ENCODE assay signal across 2 cellular contexts in the genomic region with DNA sequence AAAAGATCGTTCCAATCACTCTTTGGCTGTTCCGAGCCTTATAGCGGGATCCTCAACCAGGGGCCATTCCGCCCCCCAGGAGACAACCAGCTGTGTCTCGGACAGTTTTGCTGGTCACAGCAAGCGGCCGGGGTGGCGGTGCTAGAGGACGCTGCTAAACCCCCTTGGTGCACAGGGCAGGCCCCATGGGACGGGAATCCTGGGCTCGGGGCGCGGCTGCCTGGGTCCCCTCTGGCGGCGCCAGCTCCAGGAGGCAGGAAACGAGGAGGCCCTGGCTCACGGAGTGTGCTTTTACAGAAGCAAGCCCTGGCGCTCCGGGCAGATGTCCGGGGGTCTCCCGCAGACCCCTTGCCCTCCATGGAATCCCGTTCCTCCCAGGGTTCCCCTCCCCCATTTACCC.
TF ChIP-seq lines count a peak whose summit lies in the region.

No MANE protein-coding gene starts in this region.

TF ChIP-seq in IMR-90, 13 proteins besides CTCF, POLR2A, EP300 and RAD21:
- TF ChIP-seq MAFK (IDR thresholded peaks at IDR 0.05; ENCODE audit: low read depth, low read length) (no peak), MAZ (IDR thresholded peaks at IDR 0.05; ENCODE audit: borderline replicate concordance, low read depth, low read length) (no peak), RFX5 (IDR thresholded peaks at IDR 0.05; ENCODE audit: low read depth, low read length) (no peak), MXI1 (IDR thresholded peaks at IDR 0.05; ENCODE audit: borderline replicate concordance, low read depth, low read length) (no peak), CHD1 (IDR thresholded peaks at IDR 0.05; ENCODE audit: low read depth, low read length) (no peak), CEBPB (IDR thresholded peaks at IDR 0.05; ENCODE audit: low read depth, low read length) (no peak), RCOR1 (IDR thresholded peaks at IDR 0.05; ENCODE audit: insufficient replicate concordance, low read length) (no peak), FOS (IDR thresholded peaks at IDR 0.05; ENCODE audit: low read depth, low read length) (no peak)
- TF ChIP-seq, protein P1, sequence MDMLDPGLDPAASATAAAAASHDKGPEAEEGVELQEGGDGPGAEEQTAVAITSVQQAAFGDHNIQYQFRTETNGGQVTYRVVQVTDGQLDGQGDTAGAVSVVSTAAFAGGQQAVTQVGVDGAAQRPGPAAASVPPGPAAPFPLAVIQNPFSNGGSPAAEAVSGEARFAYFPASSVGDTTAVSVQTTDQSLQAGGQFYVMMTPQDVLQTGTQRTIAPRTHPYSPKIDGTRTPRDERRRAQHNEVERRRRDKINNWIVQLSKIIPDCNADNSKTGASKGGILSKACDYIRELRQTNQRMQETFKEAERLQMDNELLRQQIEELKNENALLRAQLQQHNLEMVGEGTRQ (IDR thresholded peaks at IDR 0.05; ENCODE audit: low read depth, low read length), result no peak

TF ChIP-seq in H1, 55 proteins besides CTCF, POLR2A, EP300 and RAD21:
- no peak for TF ChIP-seq CTBP2 (IDR thresholded peaks at IDR 0.05; ENCODE audit: borderline replicate concordance, insufficient read depth, insufficient read length, low read length)
- no peak for TF ChIP-seq SAP30 (IDR thresholded peaks at IDR 0.05; ENCODE audit: insufficient read depth, insufficient replicate concordance, low read length)
- no peak for TF ChIP-seq PHF8 (conservative IDR thresholded peaks at IDR 0.05; ENCODE audit: low read depth, low read length)
